In the genomic region with DNA sequence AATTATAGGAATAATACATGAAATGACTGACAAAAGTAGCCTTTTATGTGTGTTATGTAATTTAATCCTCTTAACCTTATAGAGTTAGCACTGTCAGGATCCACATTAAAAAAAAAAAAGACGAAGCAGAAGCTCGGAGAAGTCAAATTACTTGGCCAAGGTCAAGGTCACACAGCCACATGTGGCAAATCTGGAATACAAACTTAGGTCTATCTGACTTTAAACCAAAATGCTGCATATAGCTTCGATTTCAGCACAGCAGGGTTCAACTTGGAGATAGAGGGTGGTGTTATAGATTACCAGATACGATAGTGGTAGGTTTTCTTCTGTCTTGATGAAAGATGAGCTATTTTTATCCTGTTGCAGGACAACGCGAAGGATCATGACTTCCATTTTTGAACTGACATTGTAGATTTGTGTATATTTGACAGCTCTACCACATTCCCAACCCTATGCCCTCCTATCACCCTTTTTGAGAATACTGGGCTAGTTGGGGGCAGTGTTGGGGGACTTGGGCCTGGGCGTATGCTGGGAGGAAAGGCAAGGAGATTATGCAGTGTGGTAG, we compare ENCODE assay signal across 1 cellular context.
TF ChIP-seq lines count a peak whose summit lies in the region.

No MANE protein-coding gene starts in this region.

TF ChIP-seq in A549, 52 proteins besides CTCF, POLR2A, EP300 and RAD21:
- TF ChIP-seq KDM1A (IDR thresholded peaks at IDR 0.05; ENCODE audit: low read depth) (no peak), NPAS2 (CRISPR knock-in tag; IDR thresholded peaks at IDR 0.05; ENCODE audit: borderline replicate concordance) (no peak), HDAC2 (IDR thresholded peaks at IDR 0.05) (no peak), HOXB5 (CRISPR knock-in tag; IDR thresholded peaks at IDR 0.05) (no peak), ZC3H11A (IDR thresholded peaks at IDR 0.05) (no peak), RCOR1 (IDR thresholded peaks at IDR 0.05; ENCODE audit: low read depth, low read length) (no peak), ZSCAN20 (CRISPR knock-in tag; IDR thresholded peaks at IDR 0.05) (no peak)
- TF ChIP-seq, protein P1, sequence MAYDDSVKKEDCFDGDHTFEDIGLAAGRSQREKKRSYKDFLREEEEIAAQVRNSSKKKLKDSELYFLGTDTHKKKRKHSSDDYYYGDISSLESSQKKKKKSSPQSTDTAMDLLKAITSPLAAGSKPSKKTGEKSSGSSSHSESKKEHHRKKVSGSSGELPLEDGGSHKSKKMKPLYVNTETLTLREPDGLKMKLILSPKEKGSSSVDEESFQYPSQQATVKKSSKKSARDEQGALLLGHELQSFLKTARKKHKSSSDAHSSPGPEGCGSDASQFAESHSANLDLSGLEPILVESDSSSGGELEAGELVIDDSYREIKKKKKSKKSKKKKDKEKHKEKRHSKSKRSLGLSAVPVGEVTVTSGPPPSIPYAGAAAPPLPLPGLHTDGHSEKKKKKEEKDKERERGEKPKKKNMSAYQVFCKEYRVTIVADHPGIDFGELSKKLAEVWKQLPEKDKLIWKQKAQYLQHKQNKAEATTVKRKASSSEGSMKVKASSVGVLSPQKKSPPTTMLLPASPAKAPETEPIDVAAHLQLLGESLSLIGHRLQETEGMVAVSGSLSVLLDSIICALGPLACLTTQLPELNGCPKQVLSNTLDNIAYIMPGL (CRISPR knock-in tag; IDR thresholded peaks at IDR 0.05; ENCODE audit: borderline replicate concordance) = no peak
- TF ChIP-seq, protein P2, sequence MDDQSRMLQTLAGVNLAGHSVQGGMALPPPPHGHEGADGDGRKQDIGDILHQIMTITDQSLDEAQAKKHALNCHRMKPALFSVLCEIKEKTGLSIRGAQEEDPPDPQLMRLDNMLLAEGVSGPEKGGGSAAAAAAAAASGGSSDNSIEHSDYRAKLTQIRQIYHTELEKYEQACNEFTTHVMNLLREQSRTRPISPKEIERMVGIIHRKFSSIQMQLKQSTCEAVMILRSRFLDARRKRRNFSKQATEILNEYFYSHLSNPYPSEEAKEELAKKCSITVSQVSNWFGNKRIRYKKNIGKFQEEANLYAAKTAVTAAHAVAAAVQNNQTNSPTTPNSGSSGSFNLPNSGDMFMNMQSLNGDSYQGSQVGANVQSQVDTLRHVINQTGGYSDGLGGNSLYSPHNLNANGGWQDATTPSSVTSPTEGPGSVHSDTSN (IDR thresholded peaks at IDR 0.05) = no peak
TF ChIP-seq in A549: peak in this region for 0.
